12 cellular contexts compared by ENCODE assay signal in genomic region chr1:203764105-203765028, GRCh38. TPM values are rescaled to one million over a fixed set of nuclear protein-coding genes. Genes with fewer than 3 reads are reported as not detected.
A peak's percentile ranks its signal among the peaks of the same experiment; 100 is the strongest.
DNase-seq lines count a peak whose midpoint lies in the region; ATAC-seq and TF ChIP-seq lines count a peak whose summit lies in the region.
"Had no signal": no experiment of that assay in that cellular context is flagged by ENCODE, and none has a peak within 500 bp of the region (broad histone marks: within the 10 kb centered on the region; RNA-seq: fewer than 3 reads in every experiment).

No MANE protein-coding gene starts in this region.

- peak overlapping the region; percentile 69 for H3K4me3 ChIP-seq in GM12875 (ENCODE audit: low read depth, low read length)
- H3K4me3 ChIP-seq in skin epidermis = no peak overlapping the region
- H3K4me3 ChIP-seq in Karpas-422 (ENCODE audit: low read length) = no peak overlapping the region
- H3K4me3 ChIP-seq: lung had no signal

- no peak overlapping the region for H3K9ac ChIP-seq in Karpas-422 (ENCODE audit: low read length)

- peak overlapping the region; percentile 98 for H3K27ac Mint-ChIP-seq in activated naive CD8-positive, alpha-beta T cell treated with anti-CD3 and anti-CD28 coated beads for 36 hours

- H3K4me2 ChIP-seq in Karpas-422 (ENCODE audit: low read depth, low read length, poor library complexity, severe bottlenecking) = no peak overlapping the region

- peak overlapping the region; percentile 95 for H3K4me3 Mint-ChIP-seq in activated naive CD8-positive, alpha-beta T cell treated with anti-CD3 and anti-CD28 coated beads for 36 hours

- H3K79me2 ChIP-seq in Karpas-422 (ENCODE audit: low read length) = no peaks in the 10 kb centered on the region

- peaks cover 32% of the 10 kb centered on the region for H3K36me3 Mint-ChIP-seq in activated naive CD8-positive, alpha-beta T cell treated with anti-CD3 and anti-CD28 coated beads for 36 hours

- H3K4me1 Mint-ChIP-seq in activated naive CD8-positive, alpha-beta T cell treated with anti-CD3 and anti-CD28 coated beads for 36 hours = peaks cover 44% of the 10 kb centered on the region

- H3K9me3 ChIP-seq in Karpas-422 (ENCODE audit: low read length) = no peaks in the 10 kb centered on the region
- H3K9me3 ChIP-seq: tibial nerve had no signal

- DNase-seq in activated naive CD8-positive, alpha-beta T cell treated with anti-CD3 and anti-CD28 coated beads for 36 hours = no peak
- no peak for DNase-seq in Karpas-422
- DNase-seq in NCI-H345 (lab: John Stamatoyannopoulos, UW) = no peak
- DNase-seq in SIG-M5 (lab: John Stamatoyannopoulos, UW) = no peak
- DNase-seq: amygdala, NCI-H1930 had no signal

- no peak overlapping the region for H2AFZ ChIP-seq in Karpas-422 (ENCODE audit: low read length)

- peak overlapping the region in 18 of 21 experiments; percentile 5 to 96 (median 72) for H3K27ac ChIP-seq in skin epidermis
- no peak overlapping the region for H3K27ac ChIP-seq in Karpas-422 (ENCODE audit: low read length)
- H3K27ac ChIP-seq: VCaP had no signal

- peak; percentile 14 for ATAC-seq in HG03520 (IDR thresholded peaks at IDR 0.05; ENCODE audit: unreplicated experiment)

- no peaks in the 10 kb centered on the region for H3K36me3 ChIP-seq in Karpas-422 (ENCODE audit: insufficient read depth, low read length)
- H3K36me3 ChIP-seq: tibial nerve had no signal

- H3K27me3 ChIP-seq in Karpas-422 (ENCODE audit: low read length) = no peaks in the 10 kb centered on the region
- H3K27me3 ChIP-seq: tibial nerve had no signal

- no peaks in the 10 kb centered on the region for H3K4me1 ChIP-seq in Karpas-422 (ENCODE audit: low read length)

- peaks cover 3% of the 10 kb centered on the region for H3K9me3 Mint-ChIP-seq in activated naive CD8-positive, alpha-beta T cell treated with anti-CD3 and anti-CD28 coated beads for 36 hours

- TF ChIP-seq CTCF in GM12875 (IDR thresholded peaks at IDR 0.05; ENCODE audit: borderline replicate concordance, insufficient read depth, low read depth, low read length) = no peak

- H4K20me1 ChIP-seq in Karpas-422 (ENCODE audit: insufficient read depth, low read depth, low read length) = no peaks in the 10 kb centered on the region

- no peaks in the 10 kb centered on the region for H3K9me2 ChIP-seq in Karpas-422 (replicated peaks; ENCODE audit: insufficient read depth, low read length)

- H3K27me3 Mint-ChIP-seq in activated naive CD8-positive, alpha-beta T cell treated with anti-CD3 and anti-CD28 coated beads for 36 hours = no peaks in the 10 kb centered on the region

RNA-seq across cellular contexts. Expression of gene LAX1, which starts 0.6 kb away (rescaled TPM):
- 10 to 100 TPM; 28.9 to 30.1 TPM for total RNA-seq in activated naive CD8-positive, alpha-beta T cell treated with anti-CD3 and anti-CD28 coated beads for 36 hours
- total RNA-seq in Karpas-422 (2014; rRNA removed; shearing (Covaris generic); ENCODE audit: low replicate concordance) = not detected in 2 replicates

RNA-seq across cellular contexts. Expression of gene ZBED6, which starts 31.1 kb away (rescaled TPM):
- 10 to 100 TPM; 11.5 to 12.5 TPM for total RNA-seq in activated naive CD8-positive, alpha-beta T cell treated with anti-CD3 and anti-CD28 coated beads for 36 hours
- total RNA-seq in Karpas-422 (2014; rRNA removed; shearing (Covaris generic); ENCODE audit: low replicate concordance) = 16.5 and 34.7 TPM in 2 replicates

RNA-seq across cellular contexts. Expression of gene ZC3H11A, which starts 31.1 kb away (rescaled TPM):
- 10 to 100 TPM; 93.3 to 96.0 TPM for total RNA-seq in activated naive CD8-positive, alpha-beta T cell treated with anti-CD3 and anti-CD28 coated beads for 36 hours
- total RNA-seq in Karpas-422 (2014; rRNA removed; shearing (Covaris generic); ENCODE audit: low replicate concordance) = 95.2 and 117 TPM in 2 replicates

Comparison
In these comparisons a context has a peak if more than half of its experiments do, and no peak if none do; other contexts are left out.
1. RNA of gene LAX1, which starts 0.6 kb away (total RNA-seq): 28.9 to 30.1 TPM in activated naive CD8-positive, alpha-beta T cell treated with anti-CD3 and anti-CD28 coated beads for 36 hours; not detected in Karpas-422; every median in the first group is over 10 times any median in the second.